In the genomic region with DNA sequence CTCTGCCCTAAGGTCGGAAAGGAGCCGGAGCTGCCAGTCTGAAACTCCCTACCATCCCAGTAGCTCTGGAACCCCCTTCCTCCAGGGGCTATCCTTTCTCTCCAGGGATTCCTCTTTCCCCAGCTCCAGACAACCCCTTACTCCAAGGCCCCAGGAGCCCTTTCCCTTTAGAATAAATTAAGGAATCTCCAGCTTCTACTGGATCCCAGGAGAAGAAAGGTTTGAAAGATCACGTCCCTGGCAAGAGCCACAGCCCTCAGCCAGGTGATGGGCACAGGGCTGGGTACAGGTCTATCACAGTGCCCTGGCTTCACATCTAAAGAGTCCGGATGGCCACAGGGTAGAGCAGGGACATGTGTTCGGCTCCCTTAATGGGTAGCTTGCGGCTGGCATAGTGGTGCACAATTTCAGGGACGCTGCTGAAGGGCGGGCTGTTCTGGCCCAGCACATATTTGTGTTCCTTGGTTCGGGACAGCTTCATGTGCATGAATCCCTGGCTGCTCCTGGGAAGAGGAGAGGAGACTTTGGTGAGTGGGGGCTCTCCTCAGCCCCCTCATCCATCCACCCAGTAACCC, we compare ENCODE assay signal across 1 cellular context.
TF ChIP-seq lines count a peak whose summit lies in the region.

No MANE protein-coding gene starts in this region.

TF ChIP-seq in GM23338, 12 proteins besides CTCF, POLR2A, EP300 and RAD21:
- TF ChIP-seq, protein P1, sequence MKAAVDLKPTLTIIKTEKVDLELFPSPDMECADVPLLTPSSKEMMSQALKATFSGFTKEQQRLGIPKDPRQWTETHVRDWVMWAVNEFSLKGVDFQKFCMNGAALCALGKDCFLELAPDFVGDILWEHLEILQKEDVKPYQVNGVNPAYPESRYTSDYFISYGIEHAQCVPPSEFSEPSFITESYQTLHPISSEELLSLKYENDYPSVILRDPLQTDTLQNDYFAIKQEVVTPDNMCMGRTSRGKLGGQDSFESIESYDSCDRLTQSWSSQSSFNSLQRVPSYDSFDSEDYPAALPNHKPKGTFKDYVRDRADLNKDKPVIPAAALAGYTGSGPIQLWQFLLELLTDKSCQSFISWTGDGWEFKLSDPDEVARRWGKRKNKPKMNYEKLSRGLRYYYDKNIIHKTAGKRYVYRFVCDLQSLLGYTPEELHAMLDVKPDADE (IDR thresholded peaks at IDR 0.05) = no peak
- TF ChIP-seq STAT1 (IDR thresholded peaks at IDR 0.05; ENCODE audit: unreplicated experiment) = no peak
- TF ChIP-seq, protein P2, sequence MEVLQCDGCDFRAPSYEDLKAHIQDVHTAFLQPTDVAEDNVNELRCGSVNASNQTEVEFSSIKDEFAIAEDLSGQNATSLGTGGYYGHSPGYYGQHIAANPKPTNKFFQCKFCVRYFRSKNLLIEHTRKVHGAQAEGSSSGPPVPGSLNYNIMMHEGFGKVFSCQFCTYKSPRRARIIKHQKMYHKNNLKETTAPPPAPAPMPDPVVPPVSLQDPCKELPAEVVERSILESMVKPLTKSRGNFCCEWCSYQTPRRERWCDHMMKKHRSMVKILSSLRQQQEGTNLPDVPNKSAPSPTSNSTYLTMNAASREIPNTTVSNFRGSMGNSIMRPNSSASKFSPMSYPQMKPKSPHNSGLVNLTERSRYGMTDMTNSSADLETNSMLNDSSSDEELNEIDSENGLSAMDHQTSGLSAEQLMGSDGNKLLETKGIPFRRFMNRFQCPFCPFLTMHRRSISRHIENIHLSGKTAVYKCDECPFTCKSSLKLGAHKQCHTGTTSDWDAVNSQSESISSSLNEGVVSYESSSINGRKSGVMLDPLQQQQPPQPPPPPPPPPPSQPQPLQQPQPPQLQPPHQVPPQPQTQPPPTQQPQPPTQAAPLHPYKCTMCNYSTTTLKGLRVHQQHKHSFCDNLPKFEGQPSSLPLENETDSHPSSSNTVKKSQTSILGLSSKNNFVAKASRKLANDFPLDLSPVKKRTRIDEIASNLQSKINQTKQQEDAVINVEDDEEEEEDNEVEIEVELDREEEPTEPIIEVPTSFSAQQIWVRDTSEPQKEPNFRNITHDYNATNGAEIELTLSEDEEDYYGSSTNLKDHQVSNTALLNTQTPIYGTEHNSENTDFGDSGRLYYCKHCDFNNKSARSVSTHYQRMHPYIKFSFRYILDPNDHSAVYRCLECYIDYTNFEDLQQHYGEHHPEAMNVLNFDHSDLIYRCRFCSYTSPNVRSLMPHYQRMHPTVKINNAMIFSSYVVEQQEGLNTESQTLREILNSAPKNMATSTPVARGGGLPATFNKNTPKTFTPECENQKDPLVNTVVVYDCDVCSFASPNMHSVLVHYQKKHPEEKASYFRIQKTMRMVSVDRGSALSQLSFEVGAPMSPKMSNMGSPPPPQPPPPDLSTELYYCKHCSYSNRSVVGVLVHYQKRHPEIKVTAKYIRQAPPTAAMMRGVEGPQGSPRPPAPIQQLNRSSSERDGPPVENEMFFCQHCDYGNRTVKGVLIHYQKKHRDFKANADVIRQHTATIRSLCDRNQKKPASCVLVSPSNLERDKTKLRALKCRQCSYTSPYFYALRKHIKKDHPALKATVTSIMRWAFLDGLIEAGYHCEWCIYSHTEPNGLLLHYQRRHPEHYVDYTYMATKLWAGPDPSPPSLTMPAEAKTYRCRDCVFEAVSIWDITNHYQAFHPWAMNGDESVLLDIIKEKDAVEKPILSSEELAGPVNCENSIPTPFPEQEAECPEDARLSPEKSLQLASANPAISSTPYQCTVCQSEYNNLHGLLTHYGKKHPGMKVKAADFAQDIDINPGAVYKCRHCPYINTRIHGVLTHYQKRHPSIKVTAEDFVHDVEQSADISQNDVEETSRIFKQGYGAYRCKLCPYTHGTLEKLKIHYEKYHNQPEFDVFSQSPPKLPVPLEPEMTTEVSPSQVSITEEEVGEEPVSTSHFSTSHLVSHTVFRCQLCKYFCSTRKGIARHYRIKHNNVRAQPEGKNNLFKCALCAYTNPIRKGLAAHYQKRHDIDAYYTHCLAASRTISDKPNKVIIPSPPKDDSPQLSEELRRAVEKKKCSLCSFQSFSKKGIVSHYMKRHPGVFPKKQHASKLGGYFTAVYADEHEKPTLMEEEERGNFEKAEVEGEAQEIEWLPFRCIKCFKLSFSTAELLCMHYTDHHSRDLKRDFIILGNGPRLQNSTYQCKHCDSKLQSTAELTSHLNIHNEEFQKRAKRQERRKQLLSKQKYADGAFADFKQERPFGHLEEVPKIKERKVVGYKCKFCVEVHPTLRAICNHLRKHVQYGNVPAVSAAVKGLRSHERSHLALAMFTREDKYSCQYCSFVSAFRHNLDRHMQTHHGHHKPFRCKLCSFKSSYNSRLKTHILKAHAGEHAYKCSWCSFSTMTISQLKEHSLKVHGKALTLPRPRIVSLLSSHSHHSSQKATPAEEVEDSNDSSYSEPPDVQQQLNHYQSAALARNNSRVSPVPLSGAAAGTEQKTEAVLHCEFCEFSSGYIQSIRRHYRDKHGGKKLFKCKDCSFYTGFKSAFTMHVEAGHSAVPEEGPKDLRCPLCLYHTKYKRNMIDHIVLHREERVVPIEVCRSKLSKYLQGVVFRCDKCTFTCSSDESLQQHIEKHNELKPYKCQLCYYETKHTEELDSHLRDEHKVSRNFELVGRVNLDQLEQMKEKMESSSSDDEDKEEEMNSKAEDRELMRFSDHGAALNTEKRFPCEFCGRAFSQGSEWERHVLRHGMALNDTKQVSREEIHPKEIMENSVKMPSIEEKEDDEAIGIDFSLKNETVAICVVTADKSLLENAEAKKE (CRISPR knock-in tag; IDR thresholded peaks at IDR 0.05) = no peak
- no peak for TF ChIP-seq JUNB (IDR thresholded peaks at IDR 0.05; ENCODE audit: unreplicated experiment)
- TF ChIP-seq ZNF114 (CRISPR knock-in tag; IDR thresholded peaks at IDR 0.05) = no peak
- no peak for TF ChIP-seq NANOG (IDR thresholded peaks at IDR 0.05; ENCODE audit: borderline replicate concordance)
- TF ChIP-seq POLR2AphosphoS5 (IDR thresholded peaks at IDR 0.05; ENCODE audit: low read depth) = no peak
- TF ChIP-seq EZH2phosphoT487 (IDR thresholded peaks at IDR 0.05; ENCODE audit: unreplicated experiment) = no peak
